Comparison of ENCODE assay signal across 10 cellular contexts in the genomic region with DNA sequence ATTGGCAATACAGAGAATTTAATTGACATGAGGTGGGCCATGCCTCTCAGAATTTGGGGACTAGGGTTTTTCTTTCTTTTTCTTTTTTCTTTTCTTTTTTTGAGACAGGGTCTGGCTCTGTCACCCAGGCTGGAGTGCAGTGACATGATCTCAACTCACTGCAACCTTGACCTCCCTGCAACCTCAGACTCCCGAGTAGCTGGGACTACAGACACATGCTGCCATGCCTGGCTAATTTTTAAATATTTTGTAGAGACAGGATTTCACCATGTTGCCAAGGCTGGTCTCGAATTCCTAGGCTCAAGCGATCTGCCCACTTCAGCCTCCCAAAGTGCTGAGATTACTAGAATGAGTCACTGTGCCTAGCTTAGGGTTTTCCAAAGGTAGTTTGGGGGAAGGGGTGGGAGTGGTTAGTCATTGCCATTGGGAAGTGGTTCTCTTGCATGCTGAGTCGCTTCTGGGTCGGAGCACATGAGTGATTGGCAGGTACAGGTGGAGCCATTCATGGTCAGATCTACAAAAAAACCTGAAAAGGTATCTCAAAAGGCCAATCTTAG.
"Had no signal": no experiment of that assay in that cellular context is flagged by ENCODE, and none has a peak within 500 bp of the region (broad histone marks: within the 10 kb centered on the region; RNA-seq: fewer than 3 reads in every experiment).

No MANE protein-coding gene starts in this region.

- ATAC-seq: activated T-helper 17 cell treated with anti-CD3 and anti-CD28 coated beads, Interleukin-2, amount 50 U/mL, for 72 hours; natural killer cell treated with Interleukin-12 subunit alpha and Interleukin-12 subunit beta and Interleukin-15 and Interleukin-18, amount 100 ng/mL, for 72 hours had no signal

- DNase-seq: activated CD4-positive, alpha-beta T cell treated with anti-CD3 and anti-CD28 coated beads for 4 hours; activated naive CD4-positive, alpha-beta T cell treated with anti-CD3 and anti-CD28 coated beads for 36 hours; activated T-cell treated with anti-CD3 and anti-CD28 coated beads for 4 hours; effector memory CD4-positive, alpha-beta T cell; erythroblast; nucleus accumbens; stimulated activated CD4-positive, alpha-beta T cell treated with anti-CD3 and anti-CD28 coated beads, Interleukin-2, amount 100 ng/mL, for 48 hours; stimulated activated naive CD4-positive, alpha-beta T cell treated with Interleukin-2 at 50 U/mL for 16 hours had no signal
